ENCODE assay signal across 21 cellular contexts in genomic region chr9:115208503-115208902, GRCh38.
DNase-seq lines count a peak whose midpoint lies in the region; ATAC-seq, FAIRE-seq and TF ChIP-seq lines count a peak whose summit lies in the region.
"Had no signal": no experiment of that assay in that cellular context is flagged by ENCODE, and none has a peak within 500 bp of the region (broad histone marks: within the 10 kb centered on the region; RNA-seq: fewer than 3 reads in every experiment).

No MANE protein-coding gene starts in this region.

- no peaks in the 10 kb centered on the region for H3K9me3 ChIP-seq in astrocyte (ENCODE audit: insufficient read depth, low read depth, low read length)
- H3K9me3 ChIP-seq: adrenal gland had no signal

- no peaks in the 10 kb centered on the region for H3K27me3 ChIP-seq in KMS-11 (ENCODE audit: insufficient read depth, low read depth)
- H3K27me3 ChIP-seq in astrocyte (ENCODE audit: insufficient read depth, low read length) = no peaks in the 10 kb centered on the region
- no peaks in the 10 kb centered on the region for H3K27me3 ChIP-seq in kidney epithelial cell (ENCODE audit: control insufficient read depth, insufficient read depth, low read length)
- H3K27me3 ChIP-seq: adrenal gland had no signal

- TF ChIP-seq CTCF in AG10803 (conservative IDR thresholded peaks at IDR 0.05; ENCODE audit: low read length) (no peak), KMS-11 (conservative IDR thresholded peaks at IDR 0.05; ENCODE audit: low read depth, low read length) (no peak), astrocyte (IDR thresholded peaks at IDR 0.05; ENCODE audit: insufficient read depth, low read depth, low read length) (no peak), kidney epithelial cell (IDR thresholded peaks at IDR 0.05; ENCODE audit: insufficient read depth, low read length, poor library complexity, severe bottlenecking) (no peak), chondrocyte (IDR thresholded peaks at IDR 0.05) (no peak)

- peak; percentile 86 for DNase-seq in AG10803 (ENCODE audit: low read depth)
- DNase-seq in astrocyte (ENCODE audit: low read depth) = peak; percentile 86
- peak; percentile 49 for DNase-seq in kidney epithelial cell (ENCODE audit: low read depth)
- no peak for DNase-seq in chondrocyte (ENCODE audit: low spot score)
- no peak for DNase-seq in GF-D8 (lab: John Stamatoyannopoulos, UW)
- DNase-seq: ACHN; activated CD8-positive, alpha-beta T cell treated with anti-CD3 and anti-CD28 coated beads, Interleukin-2, amount 10 ng/mL, durations not matched to agents 7 days and 5 days; adrenal gland; COR-L47; H7; NCI-H1048; NCI-H526; T-helper 1 cell; WERI-Rb-1 had no signal

- peaks cover 81% of the 10 kb centered on the region for H3K4me1 Mint-ChIP-seq in astrocyte (ENCODE audit: low read depth, unreplicated experiment)
- peaks cover 79% of the 10 kb centered on the region for H3K4me1 Mint-ChIP-seq in chondrocyte (ENCODE audit: low read depth)

- peak overlapping the region; percentile 91; the same call in 1 of the 2 replicates for H3K4me2 ChIP-seq in KMS-11
- H3K4me2 ChIP-seq in astrocyte (ENCODE audit: low read length) = peak overlapping the region; percentile 20

- ATAC-seq in HG02870 (IDR thresholded peaks at IDR 0.05; ENCODE audit: unreplicated experiment) = no peak
- no peak for ATAC-seq in GM18907 (IDR thresholded peaks at IDR 0.05; ENCODE audit: unreplicated experiment)
- ATAC-seq: activated CD8-positive, alpha-beta T cell treated with anti-CD3 and anti-CD28 coated beads, Interleukin-2, amount 10 ng/mL, durations not matched to agents 7 days and 5 days had no signal

- no peaks in the 10 kb centered on the region for H3K79me2 ChIP-seq in KMS-11 (ENCODE audit: insufficient read depth, low read depth)
- no peaks in the 10 kb centered on the region for H3K79me2 ChIP-seq in astrocyte (ENCODE audit: insufficient read depth, low read length)

- no peaks in the 10 kb centered on the region for H3K27me3 Mint-ChIP-seq in astrocyte (ENCODE audit: low read depth, unreplicated experiment)
- no peaks in the 10 kb centered on the region for H3K27me3 Mint-ChIP-seq in chondrocyte (ENCODE audit: low read depth)

- H3K4me3 Mint-ChIP-seq in astrocyte (ENCODE audit: unreplicated experiment) = peak overlapping the region; percentile 50
- no peak overlapping the region for H3K4me3 Mint-ChIP-seq in chondrocyte (ENCODE audit: unreplicated experiment)
- H3K4me3 Mint-ChIP-seq: activated CD8-positive, alpha-beta T cell treated with anti-CD3 and anti-CD28 coated beads, Interleukin-2, amount 10 ng/mL, durations not matched to agents 7 days and 5 days; neural crest cell had no signal

- peaks cover 89% of the 10 kb centered on the region for H3K4me1 ChIP-seq in KMS-11 (ENCODE audit: low read depth, poor library complexity, severe bottlenecking)
- H3K4me1 ChIP-seq in astrocyte (ENCODE audit: insufficient read depth, low read length) = peaks cover 71% of the 10 kb centered on the region

- peak; percentile 59 for FAIRE-seq in astrocyte (lab: Jason Lieb, UNC)
- FAIRE-seq: colon, G401.6 had no signal

- peak overlapping the region; percentile 9; the same call in 1 of the 2 replicates for H2AFZ ChIP-seq in KMS-11 (ENCODE audit: low read depth)
- H2AFZ ChIP-seq in astrocyte (ENCODE audit: low read depth, low read length) = no peak overlapping the region

- no peaks in the 10 kb centered on the region for H3K36me3 Mint-ChIP-seq in astrocyte (ENCODE audit: low read depth, unreplicated experiment)
- no peaks in the 10 kb centered on the region for H3K36me3 Mint-ChIP-seq in chondrocyte (ENCODE audit: low read depth)

- H3K36me3 ChIP-seq in KMS-11 (ENCODE audit: insufficient read depth) (no peaks in the 10 kb centered on the region), astrocyte (ENCODE audit: insufficient read depth, low read length) (no peaks in the 10 kb centered on the region), kidney epithelial cell (ENCODE audit: control insufficient read depth, insufficient read depth, low read length) (no peaks in the 10 kb centered on the region)
- H3K36me3 ChIP-seq: adrenal gland, WERI-Rb-1 had no signal

- H3K9ac ChIP-seq in KMS-11 (no peak overlapping the region), astrocyte (ENCODE audit: low read length) (peak overlapping the region; percentile 8)

- H4K20me1 ChIP-seq in KMS-11 (ENCODE audit: insufficient read depth) = no peaks in the 10 kb centered on the region
- H4K20me1 ChIP-seq in astrocyte (ENCODE audit: insufficient read depth, low read length) = no peaks in the 10 kb centered on the region

- no peak overlapping the region for H3K4me3 ChIP-seq in AG10803 (ENCODE audit: low read length)
- no peak overlapping the region for H3K4me3 ChIP-seq in KMS-11 (IDR thresholded peaks at IDR 0.05; ENCODE audit: insufficient read depth, low read depth, low read length)
- no peak overlapping the region for H3K4me3 ChIP-seq in astrocyte (ENCODE audit: insufficient read depth, low read depth, low read length)
- H3K4me3 ChIP-seq in kidney epithelial cell (ENCODE audit: low read depth, low read length) = no peak overlapping the region
- H3K4me3 ChIP-seq: adrenal gland had no signal

- peak overlapping the region; percentile 63 for H3K27ac Mint-ChIP-seq in astrocyte (ENCODE audit: unreplicated experiment)
- H3K27ac Mint-ChIP-seq in chondrocyte (ENCODE audit: unreplicated experiment) = no peak overlapping the region
- H3K27ac Mint-ChIP-seq: activated CD8-positive, alpha-beta T cell treated with anti-CD3 and anti-CD28 coated beads, Interleukin-2, amount 10 ng/mL, durations not matched to agents 7 days and 5 days had no signal

- H3K27ac ChIP-seq in KMS-11 (peak overlapping the region; percentile 11; the same call in 1 of the 2 replicates), astrocyte (ENCODE audit: low read depth, low read length) (peak overlapping the region; percentile 74)
- H3K27ac ChIP-seq: adrenal gland, RWPE1, WERI-Rb-1 had no signal

- H3K9me3 Mint-ChIP-seq in astrocyte (ENCODE audit: unreplicated experiment) = no peaks in the 10 kb centered on the region
- no peaks in the 10 kb centered on the region for H3K9me3 Mint-ChIP-seq in chondrocyte (ENCODE audit: low read depth)
- H3K9me3 Mint-ChIP-seq: neural crest cell had no signal

Comparison
In these comparisons a context has a peak if more than half of its experiments do, and no peak if none do; other contexts are left out.
1. DNase-seq: peak in AG10803 (single experiment), astrocyte (single experiment) and kidney epithelial cell (single experiment); none in chondrocyte (single experiment) and GF-D8 (single experiment).